36 cellular contexts compared by ENCODE assay signal in genomic region chr2:218145124-218145523, GRCh38. TPM values are rescaled to one million over a fixed set of nuclear protein-coding genes. Genes with fewer than 3 reads are reported as not detected.
A peak's percentile ranks its signal among the peaks of the same experiment; 100 is the strongest.
DNase-seq lines count a peak whose midpoint lies in the region; ATAC-seq and TF ChIP-seq lines count a peak whose summit lies in the region.
"Had no signal": no experiment of that assay in that cellular context is flagged by ENCODE, and none has a peak within 500 bp of the region (broad histone marks: within the 10 kb centered on the region; RNA-seq: fewer than 3 reads in every experiment).

No MANE protein-coding gene starts in this region.

- no peak overlapping the region for H2AK5ac ChIP-seq in mesendoderm (ENCODE audit: low read length)

- H3K9me3 ChIP-seq in right atrium auricular region (no peaks in the 10 kb centered on the region), mucosa of descending colon (no peaks in the 10 kb centered on the region)
- H3K9me3 ChIP-seq: A549, colonic mucosa, HAP-1, heart left ventricle, prostate gland, SJCRH30 had no signal

- H2BK5ac ChIP-seq in mesendoderm (ENCODE audit: low read length): no peak overlapping the region

- H3K79me2 ChIP-seq in mesendoderm (ENCODE audit: control insufficient read depth, insufficient read depth, low read length): no peaks in the 10 kb centered on the region

- DNase-seq in Right ventricle myocardium superior (peak; percentile 69), right atrium auricular region (ENCODE audit: low spot score) (no peak), left ventricle myocardium superior (peak; percentile 47), mucosa of descending colon (no peak), inferior parietal cortex (ENCODE audit: extremely low spot score) (no peak), mesendoderm (no peak)
- no peak for DNase-seq in effector CD4-positive, alpha-beta T cell
- DNase-seq in stimulated activated CD8-positive, alpha-beta memory T cell treated with anti-CD3 and anti-CD28 coated beads, Interleukin-4, amount 100 ng/mL, for 48 hours: no peak
- DNase-seq: activated CD4-positive, alpha-beta T cell treated with anti-CD3 and anti-CD28 coated beads, Interleukin-2, amount 10 ng/mL, durations not matched to agents 24 days and 14 days; activated CD8-positive, alpha-beta memory T cell treated with anti-CD3 and anti-CD28 coated beads for 24 hours; activated T-cell treated with anti-CD3 and anti-CD28 coated beads for 4 hours; Calu3; CD4-positive, CD25-positive, alpha-beta regulatory T cell; colonic mucosa; DMS79 treated with DMSO at 0.1 percent for 48 hours; erythroblast; foreskin keratinocyte; GDM1; kidney glomerular epithelial cell; NCI-H1417 treated with DMSO at 0.1 percent for 48 hours; NCI-H2081 treated with DMSO at 0.1 percent for 48 hours; NCI-H2227 treated with DMSO at 0.1 percent for 48 hours; NCI-H69; SJCRH30; stimulated activated naive B cell treated with anti-CD40 and anti-IgM and Interleukin-4, amounts not matched to agents 10 μg/mL and 1 μg/mL and 100 μg/mL, for 72 hours; SW 1271; T-helper 9 cell; WERI-Rb-1 had no signal

- no CpG with 5 or more reads among the region's 3 CpGs for WGBS in mesendoderm (ENCODE audit: extremely low coverage, insufficient coverage, low lambda C conversion rate)

- H3K36me3 ChIP-seq in right atrium auricular region: no peaks in the 10 kb centered on the region
- no peaks in the 10 kb centered on the region for H3K36me3 ChIP-seq in mucosa of descending colon (ENCODE audit: low read depth)
- H3K36me3 ChIP-seq in mesendoderm (ENCODE audit: control insufficient read depth, insufficient read depth, low read length): no peaks in the 10 kb centered on the region
- H3K36me3 ChIP-seq: colonic mucosa, HAP-1, heart left ventricle, prostate gland, SJCRH30, WERI-Rb-1 had no signal

- H3K4me2 ChIP-seq in mesendoderm (ENCODE audit: low read length): no peak overlapping the region
- H3K4me2 ChIP-seq: A549 had no signal

- TF ChIP-seq CTCF in right atrium auricular region (IDR thresholded peaks at IDR 0.05): no peak
- no peak for TF ChIP-seq CTCF in mucosa of descending colon (IDR thresholded peaks at IDR 0.05)

- no peak overlapping the region for H4K8ac ChIP-seq in mesendoderm (ENCODE audit: low read depth, low read length)

- ATAC-seq in Right ventricle myocardium superior (ENCODE audit: poor library complexity) (no peak), left ventricle myocardium superior (no peak), mucosa of descending colon (peak; percentile 31)
- ATAC-seq: A549; activated naive CD4-positive, alpha-beta T cell treated with anti-CD3 and anti-CD28 coated beads, Interleukin-2, amount 50 U/mL, for 72 hours; foreskin keratinocyte; Panc1; stimulated activated naive B cell treated with anti-CD40 and anti-IgM and Interleukin-4, amounts not matched to agents 10 μg/mL and 1 μg/mL and 100 μg/mL, for 72 hours had no signal

- no peak overlapping the region for H3K18ac ChIP-seq in mesendoderm (ENCODE audit: low read length)

- H3K4me1 ChIP-seq in right atrium auricular region (no peaks in the 10 kb centered on the region), mucosa of descending colon (ENCODE audit: low read depth) (no peaks in the 10 kb centered on the region), mesendoderm (ENCODE audit: control insufficient read depth, low read depth, low read length) (no peaks in the 10 kb centered on the region)
- H3K4me1 ChIP-seq: A549, colonic mucosa, foreskin keratinocyte, HAP-1, heart left ventricle, prostate gland, SJCRH30 had no signal

- no peak overlapping the region for H4K5ac ChIP-seq in mesendoderm (ENCODE audit: low read length)

- H3K23ac ChIP-seq in mesendoderm (ENCODE audit: low read length): no peak overlapping the region

- H3K4me3 ChIP-seq in right atrium auricular region (no peak overlapping the region), mucosa of descending colon (no peak overlapping the region), mesendoderm (ENCODE audit: low read length) (no peak overlapping the region)
- H3K4me3 ChIP-seq: A549, colonic mucosa, HAP-1, heart left ventricle, prostate gland, SJCRH30 had no signal

- intact Hi-C loops in Right ventricle myocardium superior (cut with DNase I): no loop called here
- intact Hi-C loops in left ventricle myocardium superior (cut with micrococcal nuclease): no loop called here
- intact Hi-C loops in mucosa of descending colon (cut with DNase I, micrococcal nuclease): no loop called here

- no peak overlapping the region for H3K56ac ChIP-seq in mesendoderm (ENCODE audit: low read length)

- H3K9ac ChIP-seq in mesendoderm (ENCODE audit: low read length): no peak overlapping the region

- no peak overlapping the region for H2BK120ac ChIP-seq in mesendoderm (ENCODE audit: low read depth, low read length)

- no peak overlapping the region for H3K27ac ChIP-seq in right atrium auricular region
- no peak overlapping the region for H3K27ac ChIP-seq in mesendoderm (ENCODE audit: low read depth, low read length)
- H3K27ac ChIP-seq: A549, colonic mucosa, foreskin keratinocyte, heart left ventricle, prostate gland, SJCRH30, WERI-Rb-1 had no signal

- no peaks in the 10 kb centered on the region for H3K27me3 ChIP-seq in right atrium auricular region
- H3K27me3 ChIP-seq in mesendoderm (ENCODE audit: insufficient read depth, low read length, poor library complexity): no peaks in the 10 kb centered on the region
- H3K27me3 ChIP-seq: colonic mucosa had no signal

- no peak overlapping the region for H2BK15ac ChIP-seq in mesendoderm (replicated peaks; ENCODE audit: low read depth)

- no peak overlapping the region for H3K4ac ChIP-seq in mesendoderm (ENCODE audit: low read depth, low read length)

- H3K79me1 ChIP-seq in mesendoderm (ENCODE audit: low read length): no peaks in the 10 kb centered on the region

RNA-seq across cellular contexts. Expression of gene CXCR2, which starts 19.3 kb away (rescaled TPM):
- total RNA-seq in Right ventricle myocardium superior (0.89 TPM), right atrium auricular region (under 1 TPM; 0.35 to 0.59 TPM), left ventricle myocardium superior (1.1 TPM), mucosa of descending colon (1 to 10 TPM in 1 of 3 donors, under 1 TPM in 1, not detected in 1; 0.35 to 1.1 TPM)
- polyA plus RNA-seq in mesendoderm (2013, experiment 1 of 2): 1.00 TPM
- 0.99 TPM for polyA plus RNA-seq in mesendoderm (2013, experiment 2 of 2)
- total RNA-seq: bronchial epithelial cell; Calu3; CD4-positive, CD25-positive, alpha-beta regulatory T cell; SJCRH30 had no signal
- polyA plus RNA-seq: CD4-positive, CD25-positive, alpha-beta regulatory T cell had no signal

RNA-seq across cellular contexts. Expression of gene CXCR1, which starts 21.6 kb away (rescaled TPM):
- 0.54 TPM for total RNA-seq in Right ventricle myocardium superior
- under 1 TPM; 0.51 to 0.78 TPM for total RNA-seq in right atrium auricular region
- 0.69 TPM for total RNA-seq in left ventricle myocardium superior
- total RNA-seq in mucosa of descending colon: under 1 TPM in 2 of 3 donors, not detected in 1; 0.13 to 0.27 TPM
- polyA plus RNA-seq in mesendoderm (2013, experiment 1 of 2): not detected
- not detected for polyA plus RNA-seq in mesendoderm (2013, experiment 2 of 2)
- total RNA-seq: activated CD4-positive, alpha-beta T cell treated with anti-CD3 and anti-CD28 coated beads, Interleukin-2, amount 10 ng/mL, durations not matched to agents 24 days and 14 days; activated naive CD4-positive, alpha-beta T cell treated with anti-CD3 and anti-CD28 coated beads, Interleukin-2, amount 50 U/mL, for 72 hours; activated T-helper 2 cell treated with anti-CD3 and anti-CD28 coated beads, Interferon-gamma antibody, Interleukin-2, Interleukin-4, amounts not matched to agents 10 μg/mL and 5 μg/mL and 100 μg/mL, durations not matched to agents 14 hours and 24 hours and 36 hours; bronchial epithelial cell; Calu3; CD4-positive, CD25-positive, alpha-beta regulatory T cell; SJCRH30 had no signal
- polyA plus RNA-seq: A549 had no signal

Comparison
In these comparisons a context has a peak if more than half of its experiments do, and no peak if none do; other contexts are left out.
1. DNase-seq: peak in Right ventricle myocardium superior (single experiment) and left ventricle myocardium superior (single experiment); none in right atrium auricular region (single experiment), mucosa of descending colon (0 of 3), effector CD4-positive, alpha-beta T cell (single experiment), stimulated activated CD8-positive, alpha-beta memory T cell treated with anti-CD3 and anti-CD28 coated beads, Interleukin-4, amount 100 ng/mL, for 48 hours (single experiment), inferior parietal cortex (single experiment) and mesendoderm (single experiment).